14 cellular contexts compared by ENCODE assay signal in genomic region chr12:85509081-85509856, GRCh38.
DNase-seq lines count a peak whose midpoint lies in the region; ATAC-seq lines count a peak whose summit lies in the region.
"Had no signal": no experiment of that assay in that cellular context is flagged by ENCODE, and none has a peak within 500 bp of the region (broad histone marks: within the 10 kb centered on the region; RNA-seq: fewer than 3 reads in every experiment).

No MANE protein-coding gene starts in this region.

- H3K27ac ChIP-seq in mesendoderm (ENCODE audit: low read depth, low read length) = peak overlapping the region; percentile 93
- H3K27ac ChIP-seq: gastrocnemius medialis, right lobe of liver had no signal

- H3K27me3 ChIP-seq in mesendoderm (ENCODE audit: insufficient read depth, low read length, poor library complexity) = no peaks in the 10 kb centered on the region
- H3K27me3 ChIP-seq: gastrocnemius medialis, right lobe of liver had no signal

- H3K4me3 ChIP-seq in mesendoderm (ENCODE audit: low read length) = no peak overlapping the region
- H3K4me3 ChIP-seq: gastrocnemius medialis, right lobe of liver had no signal

- H2BK15ac ChIP-seq in mesendoderm (replicated peaks; ENCODE audit: low read depth) = no peak overlapping the region

- H4K5ac ChIP-seq in mesendoderm (ENCODE audit: low read length) = peak overlapping the region; percentile 74

- H2BK120ac ChIP-seq in mesendoderm (ENCODE audit: low read depth, low read length) = no peak overlapping the region

- intact Hi-C loops in cardiac septum (cut with DNase I) = no loop called here

- H3K79me1 ChIP-seq in mesendoderm (ENCODE audit: low read length) = no peaks in the 10 kb centered on the region

- peak; percentile 86 for DNase-seq in mesendoderm
- no peak for DNase-seq in HuH-7 (ENCODE audit: low spot score)
- DNase-seq in cardiac septum (ENCODE audit: low spot score) = no peak
- no peak for DNase-seq in DMS153 treated with DMSO at 0.1 percent for 48 hours (lab: John Stamatoyannopoulos, UW; ENCODE audit: unreplicated experiment)
- DNase-seq: activated B cell treated with CpG ODN at 0.5 μM for 24 hours; activated T-cell treated with anti-CD3 and anti-CD28 coated beads, Interleukin-2, amount 50 U/mL, for 72 hours; CD4-positive, alpha-beta memory T cell; effector memory CD4-positive, alpha-beta T cell; gastrocnemius medialis; GF-D8; right lobe of liver had no signal

- no peak overlapping the region for H3K23ac ChIP-seq in mesendoderm (ENCODE audit: low read length)

- peaks cover 2% of the 10 kb centered on the region for H3K4me1 ChIP-seq in mesendoderm (ENCODE audit: control insufficient read depth, low read depth, low read length)
- H3K4me1 ChIP-seq: gastrocnemius medialis had no signal

- H3K56ac ChIP-seq in mesendoderm (ENCODE audit: low read length) = peak overlapping the region; percentile 22

- no peak overlapping the region for H2AK5ac ChIP-seq in mesendoderm (ENCODE audit: low read length)

- ATAC-seq in GM19025 (IDR thresholded peaks at IDR 0.05; ENCODE audit: low read depth, unreplicated experiment) (peak; percentile 21), GM21723 (IDR thresholded peaks at IDR 0.05; ENCODE audit: unreplicated experiment) (peak; percentile 21), HG03108 (IDR thresholded peaks at IDR 0.05; ENCODE audit: unreplicated experiment) (peak; percentile 46)
- ATAC-seq: activated T-cell treated with anti-CD3 and anti-CD28 coated beads, Interleukin-2, amount 50 U/mL, for 72 hours; gastrocnemius medialis; right lobe of liver had no signal

- H3K18ac ChIP-seq in mesendoderm (ENCODE audit: low read length) = peak overlapping the region; percentile 98

- H3K36me3 ChIP-seq in mesendoderm (ENCODE audit: control insufficient read depth, insufficient read depth, low read length) = no peaks in the 10 kb centered on the region
- H3K36me3 ChIP-seq: gastrocnemius medialis, right lobe of liver had no signal

- no peak overlapping the region for H3K9ac ChIP-seq in mesendoderm (ENCODE audit: low read length)

- no peaks in the 10 kb centered on the region for H3K79me2 ChIP-seq in mesendoderm (ENCODE audit: control insufficient read depth, insufficient read depth, low read length)

- peak overlapping the region; percentile 65 for H2BK5ac ChIP-seq in mesendoderm (ENCODE audit: low read length)

- no CpG with 5 or more reads among the region's 8 CpGs for WGBS in mesendoderm (ENCODE audit: extremely low coverage, insufficient coverage, low lambda C conversion rate)

- no peak overlapping the region for H3K4ac ChIP-seq in mesendoderm (ENCODE audit: low read depth, low read length)

- H4K8ac ChIP-seq in mesendoderm (ENCODE audit: low read depth, low read length) = peak overlapping the region; percentile 40

- no peak overlapping the region for H3K4me2 ChIP-seq in mesendoderm (ENCODE audit: low read length)
